8 cellular contexts compared by ENCODE assay signal in the genomic region with DNA sequence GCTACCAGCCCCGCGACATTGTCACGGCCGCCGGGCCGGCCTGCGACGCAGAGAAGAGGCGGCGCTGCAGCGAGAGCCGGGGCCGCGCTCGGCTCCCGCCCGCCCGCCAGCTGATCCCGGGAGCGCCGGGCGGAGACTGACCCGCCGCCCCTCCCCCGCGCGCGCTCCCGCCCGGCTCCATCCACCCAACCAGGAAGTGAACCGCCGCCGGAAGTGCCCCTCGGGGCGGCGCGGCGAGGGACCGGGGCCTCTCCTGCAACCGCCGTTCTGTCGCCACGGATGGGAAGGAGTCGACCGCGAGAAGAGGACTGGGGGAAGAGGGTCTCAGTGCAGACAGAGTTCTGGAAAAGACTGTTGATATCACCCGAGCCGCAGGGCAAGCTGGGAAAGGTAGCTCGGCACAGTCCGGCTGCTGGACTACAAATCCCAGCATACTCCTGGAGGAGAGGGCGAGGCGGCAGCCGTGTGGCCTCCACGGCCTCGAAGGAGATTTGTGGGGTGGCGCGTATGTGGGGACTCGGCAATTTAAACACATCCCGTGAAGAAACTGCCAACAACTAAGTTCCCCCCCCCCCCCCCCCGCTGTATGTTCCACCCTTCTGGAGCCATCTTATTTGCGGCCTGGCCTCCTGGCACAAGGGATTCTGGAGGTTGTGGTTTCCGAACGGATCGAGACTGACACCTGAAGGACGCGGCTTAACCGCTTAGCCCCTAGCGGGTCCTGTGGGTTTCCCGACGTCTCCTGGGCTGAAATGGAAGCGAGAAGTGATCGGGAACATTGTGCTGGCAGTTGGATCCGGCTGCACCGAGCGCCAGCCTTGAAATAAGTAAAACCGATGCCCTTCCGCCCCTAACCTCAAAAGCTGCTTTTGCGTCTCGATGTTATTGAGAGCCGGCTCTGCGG. TPM values are rescaled to one million over a fixed set of nuclear protein-coding genes. Genes with fewer than 3 reads are reported as not detected.
DNase-seq lines count a peak whose midpoint lies in the region; ATAC-seq and TF ChIP-seq lines count a peak whose summit lies in the region.

Gene AAK1, minus strand, starts transcription at position 138 of the 904 bp plus-strand sequence. CDS start 699 bp downstream, outside the sequence.

- peaks cover 41% of the 10 kb centered on the region for H3K36me3 Mint-ChIP-seq in activated CD8-positive, alpha-beta T cell treated with anti-CD3 and anti-CD28 coated beads, Interleukin-2, amount 10 ng/mL, durations not matched to agents 7 days and 5 days (ENCODE audit: low read depth)

- DNase-seq in CD1c-positive myeloid dendritic cell (ENCODE audit: extremely low spot score) (peak; percentile 92), HS-27A (ENCODE audit: low read depth) (peak; percentile 49), NK-92 (lab: John Stamatoyannopoulos, UW; ENCODE audit: unreplicated experiment) (peak; percentile 17), lung (ENCODE audit: low spot score) (peak; percentile 88)
- DNase-seq in activated CD8-positive, alpha-beta T cell treated with anti-CD3 and anti-CD28 coated beads, Interleukin-2, amount 10 ng/mL, durations not matched to agents 7 days and 5 days = peak; percentile 90
- peak; percentile 69 for DNase-seq in effector CD4-positive, alpha-beta T cell
- DNase-seq in stimulated activated CD4-positive, alpha-beta T cell treated with anti-CD3 and anti-CD28 coated beads, TNF-alpha, amount 100 ng/mL, for 24 hours (ENCODE audit: low read depth in 3 of 3) = peak; percentile 69 to 89 (median 79)

- H3K27me3 ChIP-seq in lung (ENCODE audit: control insufficient read depth, insufficient read depth) = no peaks in the 10 kb centered on the region

- no peak for TF ChIP-seq CTCF in lung (IDR thresholded peaks at IDR 0.05; ENCODE audit: control extremely low read depth, extremely low read depth)

- H3K4me1 Mint-ChIP-seq in activated CD8-positive, alpha-beta T cell treated with anti-CD3 and anti-CD28 coated beads, Interleukin-2, amount 10 ng/mL, durations not matched to agents 7 days and 5 days (ENCODE audit: low read depth) = peaks cover 56% of the 10 kb centered on the region

- H3K4me3 ChIP-seq in lung = peak within 1 kb of the TSS; percentile 91

- peak within 1 kb of the TSS; percentile 98 for H3K27ac Mint-ChIP-seq in activated CD8-positive, alpha-beta T cell treated with anti-CD3 and anti-CD28 coated beads, Interleukin-2, amount 10 ng/mL, durations not matched to agents 7 days and 5 days

- H3K4me3 Mint-ChIP-seq in activated CD8-positive, alpha-beta T cell treated with anti-CD3 and anti-CD28 coated beads, Interleukin-2, amount 10 ng/mL, durations not matched to agents 7 days and 5 days = peak within 1 kb of the TSS; percentile 92

- peak within 1 kb of the TSS; percentile 100 for H3K27ac ChIP-seq in lung (ENCODE audit: low read depth in 1 of 2, low read length in 1 of 2)

- H3K9me3 ChIP-seq in lung (ENCODE audit: control insufficient read depth in 2 of 2, insufficient read depth in 1 of 2, low read length in 1 of 2) = no peaks in the 10 kb centered on the region

- ATAC-seq in GM19463 (IDR thresholded peaks at IDR 0.05; ENCODE audit: unreplicated experiment) = peak; percentile 43
- peak; percentile 66 for ATAC-seq in activated CD8-positive, alpha-beta T cell treated with anti-CD3 and anti-CD28 coated beads, Interleukin-2, amount 10 ng/mL, durations not matched to agents 7 days and 5 days
- ATAC-seq in lung (ENCODE audit: insufficient read depth, low FRiP score) = peak; percentile 93

- CTCF ChIA-PET in activated CD8-positive, alpha-beta T cell treated with anti-CD3 and anti-CD28 coated beads, Interleukin-2, amount 10 ng/mL, durations not matched to agents 7 days and 5 days (lab: Charles Lee) = interaction anchor here (0.9 to 4.7 kb wide), 18 partner anchors 15 to 207 kb away, joined by 3 to 45 read pairs (median 12); partner anchors contain the start of gene NFU1

- peaks cover 11 to 18% of the 10 kb centered on the region in 2 donors for H3K4me1 ChIP-seq in lung (ENCODE audit: control insufficient read depth in 2 of 2, insufficient read depth in 2 of 2, low read length in 2 of 2)

- no peaks in the 10 kb centered on the region for H3K27me3 Mint-ChIP-seq in activated CD8-positive, alpha-beta T cell treated with anti-CD3 and anti-CD28 coated beads, Interleukin-2, amount 10 ng/mL, durations not matched to agents 7 days and 5 days (ENCODE audit: low read depth)

- no peaks in the 10 kb centered on the region for H3K9me3 Mint-ChIP-seq in activated CD8-positive, alpha-beta T cell treated with anti-CD3 and anti-CD28 coated beads, Interleukin-2, amount 10 ng/mL, durations not matched to agents 7 days and 5 days (ENCODE audit: insufficient read depth)

- H3K36me3 ChIP-seq in lung (ENCODE audit: control insufficient read depth in 2 of 2, insufficient read depth in 2 of 2, low read length in 2 of 2) = peaks cover 0 to 2% of the 10 kb centered on the region in 2 donors

- POLR2A ChIA-PET in activated CD8-positive, alpha-beta T cell treated with anti-CD3 and anti-CD28 coated beads, Interleukin-2, amount 10 ng/mL, durations not matched to agents 7 days and 5 days (lab: Charles Lee) = interaction anchor here (0.5 to 3.9 kb wide), 31 partner anchors 9 to 548 kb away, joined by 3 to 22 read pairs (median 4); partner anchors contain the start of gene NFU1

- WGBS in lung, 2 donors = 0% methylated on average over 59 to 81 of the region's 81 CpGs

RNA-seq across cellular contexts. Expression of gene AAK1, which starts in this region (rescaled TPM):
- total RNA-seq in activated CD8-positive, alpha-beta T cell treated with anti-CD3 and anti-CD28 coated beads, Interleukin-2, amount 10 ng/mL, durations not matched to agents 7 days and 5 days = 100 to 1,000 TPM; 105 to 107 TPM
- 10 to 100 TPM; 44.6 to 56.2 TPM for total RNA-seq in lung
- polyA plus RNA-seq in lung = 10 to 100 TPM in 1 of 2 donors, 1 to 10 TPM in 1; 10.0 to 10.1 TPM

Comparison
In these comparisons a context has a peak if more than half of its experiments do, and no peak if none do; other contexts are left out.
1. Peak in every context shown above with its lines: DNase-seq, ATAC-seq, H3K4me3 ChIP-seq and H3K27ac ChIP-seq.
2. DNase-seq: peak in every context shown above with its lines; median percentile 92 in CD1c-positive myeloid dendritic cell; 90 in activated CD8-positive, alpha-beta T cell treated with anti-CD3 and anti-CD28 coated beads, Interleukin-2, amount 10 ng/mL, durations not matched to agents 7 days and 5 days; 88 in lung; 79 in stimulated activated CD4-positive, alpha-beta T cell treated with anti-CD3 and anti-CD28 coated beads, TNF-alpha, amount 100 ng/mL, for 24 hours; 69 in effector CD4-positive, alpha-beta T cell; 49 in HS-27A; 17 in NK-92.
3. ATAC-seq: peak in every context shown above with its lines; median percentile 93 in lung; 66 in activated CD8-positive, alpha-beta T cell treated with anti-CD3 and anti-CD28 coated beads, Interleukin-2, amount 10 ng/mL, durations not matched to agents 7 days and 5 days; 43 in GM19463.